ENCODE assay signal across 8 cellular contexts in the genomic region with DNA sequence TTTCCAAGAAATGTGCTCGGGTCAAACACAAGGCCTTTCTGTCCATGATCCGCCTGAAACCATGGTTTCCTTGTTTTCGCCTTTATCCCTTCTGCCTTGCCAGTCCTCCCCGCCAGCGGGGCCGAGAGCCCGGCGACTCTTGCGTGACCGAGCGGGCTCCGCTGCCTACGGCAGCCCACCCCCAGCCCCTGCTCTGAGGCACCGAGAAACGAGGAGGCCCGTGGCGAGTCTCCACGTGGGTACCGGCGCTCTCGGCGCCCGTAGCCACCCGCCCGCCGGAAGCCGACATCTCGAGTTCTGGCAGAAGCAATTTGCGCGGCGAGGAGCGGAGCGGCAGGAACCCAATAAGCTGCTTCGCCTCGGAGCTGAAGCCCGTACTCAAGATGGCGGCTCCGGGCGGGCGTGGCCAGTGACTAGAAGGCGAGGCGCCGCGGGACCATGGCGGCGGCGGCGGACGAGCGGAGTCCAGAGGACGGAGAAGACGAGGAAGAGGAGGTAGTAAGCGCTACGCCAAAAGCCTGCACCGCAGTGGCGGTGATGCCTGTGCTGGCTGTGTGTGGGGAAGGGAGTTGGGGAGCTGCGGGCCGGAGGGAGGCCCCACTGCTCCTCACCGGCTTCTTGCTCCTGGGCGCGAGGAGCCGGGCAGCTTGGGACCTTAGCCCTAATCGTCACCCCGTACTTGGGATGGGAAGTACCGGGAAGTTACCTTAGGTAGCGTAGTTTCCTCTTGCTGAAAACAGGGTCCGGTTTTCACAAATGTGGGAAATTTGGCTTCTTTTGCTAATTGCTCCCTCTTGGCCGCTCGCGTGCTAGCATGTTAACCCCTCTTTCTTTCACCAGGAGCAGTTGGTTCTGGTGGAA.
DNase-seq lines count a peak whose midpoint lies in the region; ATAC-seq and TF ChIP-seq lines count a peak whose summit lies in the region.

Gene GTF3C6, plus strand, starts transcription at position 375 of the 861 bp plus-strand sequence. Its CDS starts 64 bp downstream, at position 439.

- peak within 1 kb of the TSS; percentile 91 for H3K27ac ChIP-seq in C4-2B

- ATAC-seq in GM19351 (IDR thresholded peaks at IDR 0.05; ENCODE audit: unreplicated experiment), result peak; percentile 98
- ATAC-seq in HG03521 (IDR thresholded peaks at IDR 0.05; ENCODE audit: unreplicated experiment), result peak; percentile 95

- DNase-seq in NCI-H748 treated with DMSO at 0.1 percent for 48 hours (lab: John Stamatoyannopoulos, UW) (peak; percentile 81), dedifferentiated amniotic fluid mesenchymal stem cell (ENCODE audit: extremely low spot score) (peak; percentile 87), left kidney (ENCODE audit: low read depth, low spot score) (peak; percentile 98)
- peak; percentile 83 to 89 for DNase-seq in activated CD4-positive, alpha-beta T cell treated with anti-CD3 and anti-CD28 coated beads, Interleukin-2, amount 50 U/mL, for 24 hours (ENCODE audit: low read depth in 1 of 2, low spot score in 1 of 2)
- peak; percentile 94 for DNase-seq in stimulated activated CD4-positive, alpha-beta T cell treated with anti-CD3 and anti-CD28 coated beads, Interleukin-1b, Interleukin-23, amount 100 ng/mL, for 48 hours

- no peak for TF ChIP-seq CTCF in C4-2B (conservative IDR thresholded peaks at IDR 0.05)

Comparison
In these comparisons a context has a peak if more than half of its experiments do, and no peak if none do; other contexts are left out.
1. Peak in every context shown above with its lines: DNase-seq, ATAC-seq and H3K27ac ChIP-seq.